In the genomic region with DNA sequence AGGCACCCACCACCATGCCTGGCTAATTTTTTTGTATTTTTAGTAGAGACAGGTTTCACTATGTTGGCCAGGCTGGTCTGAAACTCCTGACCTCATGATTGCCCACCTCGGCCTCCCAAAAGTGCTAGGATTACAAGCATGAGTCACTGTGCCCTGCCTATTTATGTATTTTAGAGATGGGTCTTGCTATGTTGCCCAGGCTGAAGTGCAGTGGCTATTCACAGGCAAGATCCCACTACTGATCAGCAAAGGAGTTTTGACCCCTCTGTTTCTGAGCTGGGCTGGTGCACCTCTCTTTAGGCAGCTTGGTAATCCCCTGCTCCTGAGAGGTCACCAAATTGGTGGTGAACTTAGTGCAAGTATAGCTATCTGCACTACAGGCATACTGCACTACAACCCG, we compare ENCODE assay signal across 1 cellular context.
TF ChIP-seq lines count a peak whose summit lies in the region.

No MANE protein-coding gene starts in this region.

TF ChIP-seq in K562, 482 proteins besides CTCF, POLR2A, EP300 and RAD21:
- TF ChIP-seq ZNF121 (CRISPR knock-in tag; conservative IDR thresholded peaks at IDR 0.05) (peak; percentile 74), RHOXF2B (CRISPR knock-in tag; conservative IDR thresholded peaks at IDR 0.05) (no peak)
